Comparison of ENCODE assay signal across 17 cellular contexts in genomic region chr4:72006576-72006975, GRCh38. TPM values are rescaled to one million over a fixed set of nuclear protein-coding genes. Genes with fewer than 3 reads are reported as not detected.
DNase-seq lines count a peak whose midpoint lies in the region; ATAC-seq and TF ChIP-seq lines count a peak whose summit lies in the region.
"Had no signal": no experiment of that assay in that cellular context is flagged by ENCODE, and none has a peak within 500 bp of the region (broad histone marks: within the 10 kb centered on the region; RNA-seq: fewer than 3 reads in every experiment).

No MANE protein-coding gene starts in this region.

- peaks cover 14% of the 10 kb centered on the region for H3K9me3 Mint-ChIP-seq in HFFc6
- H3K9me3 Mint-ChIP-seq: activated T-cell treated with anti-CD3 and anti-CD28 coated beads, Interleukin-2, amount 50 U/mL, for 4 hours had no signal

- H3K9me3 ChIP-seq in adipocyte (ENCODE audit: control insufficient read depth, low read length), result no peaks in the 10 kb centered on the region

- H3K9ac ChIP-seq in adipocyte (ENCODE audit: low read length), result no peak overlapping the region

- ATAC-seq in HG03025 (IDR thresholded peaks at IDR 0.05; ENCODE audit: low FRiP score, unreplicated experiment) (no peak), HG02763 (IDR thresholded peaks at IDR 0.05; ENCODE audit: unreplicated experiment) (no peak)
- ATAC-seq: activated T-cell treated with anti-CD3 and anti-CD28 coated beads, Interleukin-2, amount 50 U/mL, for 4 hours; heart left ventricle; HepG2 had no signal

- H3K36me3 ChIP-seq in adipocyte (ENCODE audit: control insufficient read depth, insufficient read depth, low read length, severe bottlenecking), result no peaks in the 10 kb centered on the region
- H3K36me3 ChIP-seq: heart left ventricle had no signal

- DNase-seq in ACHN (peak; percentile 74), HFFc6 (peak; percentile 9), adipocyte (ENCODE audit: low read depth) (peak; percentile 63), fibroblast of villous mesenchyme (ENCODE audit: low read depth) (peak; percentile 0), NCI-H1436 (lab: John Stamatoyannopoulos, UW) (no peak)
- no peak for DNase-seq in effector CD4-positive, alpha-beta T cell
- DNase-seq: activated T-cell treated with anti-CD3 and anti-CD28 coated beads, Interleukin-2, amount 50 U/mL, for 4 hours; heart left ventricle; NCI-H1092 treated with DMSO at 0.1 percent for 48 hours; NCI-H446 treated with DMSO at 0.1 percent for 48 hours; PC-9; small intestine had no signal

- H3K4me1 ChIP-seq in adipocyte (ENCODE audit: control insufficient read depth, insufficient read depth, low read length), result no peaks in the 10 kb centered on the region
- H3K4me1 ChIP-seq: heart left ventricle had no signal

- in situ Hi-C loops in ACHN (cut with HindIII; ENCODE audit: low pct_ligation_motif_present, low pct_unique_long_range_greater_than_20kb, low sequenced_read_pairs), result no loop called here

- no peaks in the 10 kb centered on the region for H3K36me3 Mint-ChIP-seq in HFFc6 (ENCODE audit: low read depth)

- no peak overlapping the region for H3K4me3 Mint-ChIP-seq in HFFc6
- H3K4me3 Mint-ChIP-seq: activated T-cell treated with anti-CD3 and anti-CD28 coated beads, Interleukin-2, amount 50 U/mL, for 4 hours had no signal

- no peak overlapping the region for H3K4me3 ChIP-seq in adipocyte (ENCODE audit: low read length)
- H3K4me3 ChIP-seq in fibroblast of villous mesenchyme (ENCODE audit: low read depth, low read length), result no peak overlapping the region
- H3K4me3 ChIP-seq: heart left ventricle, PC-9 had no signal

- H3K27me3 ChIP-seq in adipocyte (replicated peaks; ENCODE audit: control insufficient read depth, insufficient read depth, low read length), result no peaks in the 10 kb centered on the region
- H3K27me3 ChIP-seq: heart left ventricle had no signal

- no peak overlapping the region for H3K27ac Mint-ChIP-seq in HFFc6

- H3K4me1 Mint-ChIP-seq in HFFc6 (ENCODE audit: low read depth), result no peaks in the 10 kb centered on the region

- H3K27me3 Mint-ChIP-seq in HFFc6 (ENCODE audit: insufficient read depth), result no peaks in the 10 kb centered on the region

- no peak for TF ChIP-seq CTCF in HFFc6 (IDR thresholded peaks at IDR 0.05)
- no peak for TF ChIP-seq CTCF in fibroblast of villous mesenchyme (IDR thresholded peaks at IDR 0.05; ENCODE audit: insufficient read depth, low read depth, low read length)

RNA-seq across cellular contexts. Expression of gene NPFFR2, which starts 25.2 kb away (rescaled TPM):
- not detected for total RNA-seq in HFFc6 (2021; fragmentation: NEBNext Ultra II Directional; extraction: Animal tissue kit (Norgen Biotek cat#: 25700))
- 0.32 and 0.86 TPM in 2 replicates for total RNA-seq in fibroblast of villous mesenchyme
- total RNA-seq: activated T-cell treated with anti-CD3 and anti-CD28 coated beads, Interleukin-2, amount 50 U/mL, for 4 hours; HepG2; PC-9; subcutaneous adipose tissue; T-helper 1 cell treated with Interleukin-12 subunit alpha and Interleukin-12 subunit beta and Interleukin-4 antibody, amounts not matched to agents 30 ng/mL and 1 ng/mL, for 36 hours had no signal

Comparison
In these comparisons a context has a peak if more than half of its experiments do, and no peak if none do; other contexts are left out.
1. DNase-seq: peak in ACHN (single experiment), HFFc6 (single experiment), adipocyte (single experiment) and fibroblast of villous mesenchyme (single experiment); none in effector CD4-positive, alpha-beta T cell (single experiment) and NCI-H1436 (single experiment).